ENCODE assay signal across 19 cellular contexts in genomic region chr17:59356543-59357218, GRCh38. TPM values are rescaled to one million over a fixed set of nuclear protein-coding genes. Genes with fewer than 3 reads are reported as not detected.
DNase-seq lines count a peak whose midpoint lies in the region; ATAC-seq, FAIRE-seq and TF ChIP-seq lines count a peak whose summit lies in the region.
"Had no signal": no experiment of that assay in that cellular context is flagged by ENCODE, and none has a peak within 500 bp of the region (broad histone marks: within the 10 kb centered on the region; RNA-seq: fewer than 3 reads in every experiment).

No MANE protein-coding gene starts in this region.

- no peaks in the 10 kb centered on the region for H3K9me3 Mint-ChIP-seq in osteocyte (ENCODE audit: unreplicated experiment)

- H3K4me1 ChIP-seq in cardiac muscle cell (ENCODE audit: low read depth) = peaks cover 38% of the 10 kb centered on the region
- H3K4me1 ChIP-seq in tibial artery = peaks cover 7 to 100% (median 91%) of the 10 kb centered on the region in 4 donors

- H3K27me3 ChIP-seq in cardiac muscle cell = no peaks in the 10 kb centered on the region
- no peaks in the 10 kb centered on the region for H3K27me3 ChIP-seq in tibial artery
- H3K27me3 ChIP-seq: Peyer's patch had no signal

- no peak for ATAC-seq in left ventricle myocardium superior
- no peak for ATAC-seq in GM18873 (IDR thresholded peaks at IDR 0.05; ENCODE audit: low FRiP score, unreplicated experiment)
- no peak for ATAC-seq in GM18520 (IDR thresholded peaks at IDR 0.05; ENCODE audit: unreplicated experiment)
- ATAC-seq: stimulated activated naive CD8-positive, alpha-beta T cell treated with anti-CD3 and anti-CD28 coated beads, Interleukin-15, Interleukin-2, amounts not matched to agents 100 U/mL and 50 U/mL, for 24 hours had no signal

- TF ChIP-seq CTCF in cardiac muscle cell (IDR thresholded peaks at IDR 0.05; ENCODE audit: low read depth, low read length) (no peak), osteocyte (IDR thresholded peaks at IDR 0.05) (no peak), tibial artery (IDR thresholded peaks at IDR 0.05) (no peak), D721Med (IDR thresholded peaks at IDR 0.05; ENCODE audit: insufficient read depth, missing control alignments) (no peak)

- peaks cover 29% of the 10 kb centered on the region for H3K36me3 Mint-ChIP-seq in osteocyte (ENCODE audit: unreplicated experiment)

- DNase-seq in cardiac muscle cell (ENCODE audit: low read depth in 1 of 2, low spot score in 1 of 2) = no peak
- DNase-seq in left ventricle myocardium superior = no peak
- DNase-seq in osteocyte (ENCODE audit: extremely low spot score, unreplicated experiment) = no peak
- no peak for DNase-seq in tibial artery
- DNase-seq in D721Med (ENCODE audit: insufficient read length, low spot score) = no peak
- DNase-seq: activated CD4-positive, CD25-positive, alpha-beta regulatory T cell treated with anti-CD3 and anti-CD28 coated beads, Interleukin-2, amount 50 U/mL, for 72 hours; islet precursor cell; Kasumi-1; NCI-H1436 treated with DMSO at 0.1 percent for 48 hours; NCI-H510A treated with DMSO at 0.1 percent for 48 hours; Peyer's patch; retina; stimulated activated naive CD8-positive, alpha-beta T cell treated with anti-CD3 and anti-CD28 coated beads, Interleukin-15, Interleukin-2, amounts not matched to agents 100 U/mL and 50 U/mL, for 24 hours; T-helper 1 cell had no signal

- H3K36me3 ChIP-seq in cardiac muscle cell = peaks cover 27% of the 10 kb centered on the region
- H3K36me3 ChIP-seq in tibial artery = peaks cover 0 to 12% (median 6%) of the 10 kb centered on the region in 3 donors
- H3K36me3 ChIP-seq: HAP-1 had no signal

- H3K4me3 ChIP-seq in cardiac muscle cell (no peak overlapping the region), tibial artery (no peak overlapping the region)
- H3K4me3 ChIP-seq: HAP-1, Peyer's patch had no signal

- H3K4me3 Mint-ChIP-seq in osteocyte (ENCODE audit: unreplicated experiment) = no peak overlapping the region

- H3K9me3 ChIP-seq in cardiac muscle cell (ENCODE audit: low read depth) = no peaks in the 10 kb centered on the region
- H3K9me3 ChIP-seq in tibial artery = no peaks in the 10 kb centered on the region
- H3K9me3 ChIP-seq: HAP-1, Peyer's patch had no signal

- H3K27ac Mint-ChIP-seq in osteocyte (ENCODE audit: unreplicated experiment) = peak overlapping the region; percentile 84

- intact Hi-C loops in left ventricle myocardium superior (cut with micrococcal nuclease) = no loop called here
- intact Hi-C loops in tibial artery (cut with DNase I; ENCODE audit: low total_unique reads) = no loop called here

- no peak for FAIRE-seq in D721Med (lab: Jason Lieb, UNC)

- H3K4me1 Mint-ChIP-seq in osteocyte (ENCODE audit: unreplicated experiment) = peaks cover 84% of the 10 kb centered on the region

- no peaks in the 10 kb centered on the region for H3K27me3 Mint-ChIP-seq in osteocyte (ENCODE audit: unreplicated experiment)

- peak overlapping the region; percentile 17 for H3K27ac ChIP-seq in cardiac muscle cell
- peak overlapping the region; percentile 75 for H3K27ac ChIP-seq in cingulate gyrus (ENCODE audit: low read depth, low read length)
- H3K27ac ChIP-seq in tibial artery = peak overlapping the region; percentile 65 to 89
- H3K27ac ChIP-seq: HL-60 had no signal

RNA-seq across cellular contexts. Expression of gene YPEL2, which starts 25.2 kb away (rescaled TPM):
- total RNA-seq in cardiac muscle cell (48.7 and 80.7 TPM in 2 replicates), left ventricle myocardium superior (38.9 TPM), osteocyte (18.1 and 18.9 TPM in 2 replicates)
- polyA plus RNA-seq in cardiac muscle cell = 79.3 and 95.5 TPM in 2 replicates

Comparison
In these comparisons a context has a peak if more than half of its experiments do, and no peak if none do; other contexts are left out.
1. H3K27ac ChIP-seq: peak in every context shown above with its lines; median percentile 77 in tibial artery; 75 in cingulate gyrus; 17 in cardiac muscle cell.